ENCODE assay signal across 26 cellular contexts in genomic region chr12:80700327-80700726, GRCh38. TPM values are rescaled to one million over a fixed set of nuclear protein-coding genes. Genes with fewer than 3 reads are reported as not detected.
"Had no signal": no experiment of that assay in that cellular context is flagged by ENCODE, and none has a peak within 500 bp of the region (broad histone marks: within the 10 kb centered on the region; RNA-seq: fewer than 3 reads in every experiment).

No MANE protein-coding gene starts in this region.

- H3K36me3 ChIP-seq: cardiac muscle cell, esophagus squamous epithelium, left lung, spleen, uterus had no signal

- H3K27ac Mint-ChIP-seq: activated CD8-positive, alpha-beta T cell treated with anti-CD3 and anti-CD28 coated beads, Interleukin-2, amount 10 ng/mL, durations not matched to agents 7 days and 5 days; activated naive CD8-positive, alpha-beta T cell treated with anti-CD3 and anti-CD28 coated beads, Interleukin-2, amount 50 U/mL, for 24 hours; activated T-helper 1 cell treated with anti-CD3 and anti-CD28 coated beads, Interleukin-12 subunit alpha, Interleukin-12 subunit beta, Interleukin-2, Interleukin-4 antibody, amounts not matched to agents 30 ng/mL and 10 ng/mL and 1 ng/mL, durations not matched to agents 14 hours and 24 hours and 36 hours; endodermal cell; immature natural killer cell had no signal

- H3K9me3 Mint-ChIP-seq: activated T-helper 1 cell treated with anti-CD3 and anti-CD28 coated beads, Interleukin-12 subunit alpha, Interleukin-12 subunit beta, Interleukin-2, Interleukin-4 antibody, amounts not matched to agents 30 ng/mL and 10 ng/mL and 1 ng/mL, durations not matched to agents 14 hours and 24 hours and 36 hours; endodermal cell; nephron had no signal

- H3K4me1 ChIP-seq: body of pancreas, esophagus squamous epithelium, left lung, parathyroid adenoma, spleen, testis, uterus had no signal

- H3K79me2 ChIP-seq: parathyroid adenoma had no signal

- ATAC-seq: activated CD8-positive, alpha-beta T cell treated with anti-CD3 and anti-CD28 coated beads, Interleukin-2, amount 10 ng/mL, durations not matched to agents 7 days and 5 days; activated naive CD8-positive, alpha-beta T cell treated with anti-CD3 and anti-CD28 coated beads, Interleukin-2, amount 50 U/mL, for 24 hours; body of pancreas; left lung; sciatic nerve had no signal

- H3K4me3 ChIP-seq: body of pancreas, cardiac muscle cell, esophagus squamous epithelium, left lung, spleen, testis, uterus had no signal

- H3K27me3 Mint-ChIP-seq: activated naive CD8-positive, alpha-beta T cell treated with anti-CD3 and anti-CD28 coated beads, Interleukin-2, amount 50 U/mL, for 24 hours had no signal

- H3K9me3 ChIP-seq: body of pancreas, esophagus squamous epithelium, left lung, spleen, testis, uterus had no signal

- H3K27me3 ChIP-seq: body of pancreas, esophagus squamous epithelium, left lung, spleen, testis, uterus had no signal

- H3K9ac ChIP-seq: parathyroid adenoma had no signal

- H3K4me3 Mint-ChIP-seq: activated CD8-positive, alpha-beta T cell treated with anti-CD3 and anti-CD28 coated beads, Interleukin-2, amount 10 ng/mL, durations not matched to agents 7 days and 5 days; activated naive CD8-positive, alpha-beta T cell treated with anti-CD3 and anti-CD28 coated beads, Interleukin-2, amount 50 U/mL, for 24 hours; activated T-helper 1 cell treated with anti-CD3 and anti-CD28 coated beads, Interleukin-12 subunit alpha, Interleukin-12 subunit beta, Interleukin-2, Interleukin-4 antibody, amounts not matched to agents 30 ng/mL and 10 ng/mL and 1 ng/mL, durations not matched to agents 14 hours and 24 hours and 36 hours; endodermal cell; immature natural killer cell; nephron had no signal

- H3K27ac ChIP-seq: body of pancreas, cardiac muscle cell, esophagus squamous epithelium, left lung, parathyroid adenoma, spleen, testis, uterus had no signal

- H3K4me1 Mint-ChIP-seq: activated naive CD8-positive, alpha-beta T cell treated with anti-CD3 and anti-CD28 coated beads, Interleukin-2, amount 50 U/mL, for 24 hours; immature natural killer cell had no signal

- DNase-seq: activated CD4-positive, alpha-beta T cell treated with anti-CD3 and anti-CD28 coated beads for 1 hour; activated CD4-positive, alpha-beta T cell treated with anti-CD3 and anti-CD28 coated beads, Interleukin-2, amount 50 U/mL, for 1 hour; activated CD8-positive, alpha-beta T cell treated with anti-CD3 and anti-CD28 coated beads, Interleukin-2, amount 10 ng/mL, durations not matched to agents 7 days and 5 days; activated gamma-delta T cell; activated naive CD4-positive, alpha-beta T cell treated with anti-CD3 and anti-CD28 coated beads, Interleukin-2, amount 50 U/mL, for 16 hours; activated naive CD8-positive, alpha-beta T cell treated with anti-CD3 and anti-CD28 coated beads, Interleukin-2, amount 50 U/mL, for 24 hours; body of pancreas; cortex of kidney; endodermal cell; esophagus squamous epithelium; immature natural killer cell; left lung; spleen; stimulated activated CD4-positive, alpha-beta T cell treated with anti-CD3 and anti-CD28 coated beads, Interleukin-4, amount 100 ng/mL, for 1 hour; stimulated activated naive CD4-positive, alpha-beta T cell; T-helper 9 cell; testis; uterus had no signal

- H2AFZ ChIP-seq: parathyroid adenoma had no signal

RNA-seq across cellular contexts. Expression of gene MYF6, which starts 7.1 kb away (rescaled TPM):
- total RNA-seq: activated CD8-positive, alpha-beta T cell treated with anti-CD3 and anti-CD28 coated beads, Interleukin-2, amount 10 ng/mL, durations not matched to agents 7 days and 5 days; activated T-helper 1 cell treated with anti-CD3 and anti-CD28 coated beads, Interleukin-12 subunit alpha, Interleukin-12 subunit beta, Interleukin-2, Interleukin-4 antibody, amounts not matched to agents 30 ng/mL and 10 ng/mL and 1 ng/mL, durations not matched to agents 14 hours and 24 hours and 36 hours; body of pancreas; cardiac muscle cell; kidney epithelial cell; left lung; lung microvascular endothelial cell; sciatic nerve; spleen; testis; uterus had no signal
- polyA plus RNA-seq: cardiac muscle cell, immature natural killer cell had no signal

RNA-seq across cellular contexts. Expression of gene MYF5, which starts 16.4 kb away (rescaled TPM):
- total RNA-seq: activated CD8-positive, alpha-beta T cell treated with anti-CD3 and anti-CD28 coated beads, Interleukin-2, amount 10 ng/mL, durations not matched to agents 7 days and 5 days; activated T-helper 1 cell treated with anti-CD3 and anti-CD28 coated beads, Interleukin-12 subunit alpha, Interleukin-12 subunit beta, Interleukin-2, Interleukin-4 antibody, amounts not matched to agents 30 ng/mL and 10 ng/mL and 1 ng/mL, durations not matched to agents 14 hours and 24 hours and 36 hours; body of pancreas; cardiac muscle cell; cerebellum; endodermal cell; esophagus squamous epithelium; kidney epithelial cell; left lung; lung microvascular endothelial cell; sciatic nerve; spleen; testis; uterus had no signal
- polyA plus RNA-seq: cardiac muscle cell, immature natural killer cell, spleen had no signal
